Comparison of ENCODE assay signal across 8 cellular contexts in the genomic region with DNA sequence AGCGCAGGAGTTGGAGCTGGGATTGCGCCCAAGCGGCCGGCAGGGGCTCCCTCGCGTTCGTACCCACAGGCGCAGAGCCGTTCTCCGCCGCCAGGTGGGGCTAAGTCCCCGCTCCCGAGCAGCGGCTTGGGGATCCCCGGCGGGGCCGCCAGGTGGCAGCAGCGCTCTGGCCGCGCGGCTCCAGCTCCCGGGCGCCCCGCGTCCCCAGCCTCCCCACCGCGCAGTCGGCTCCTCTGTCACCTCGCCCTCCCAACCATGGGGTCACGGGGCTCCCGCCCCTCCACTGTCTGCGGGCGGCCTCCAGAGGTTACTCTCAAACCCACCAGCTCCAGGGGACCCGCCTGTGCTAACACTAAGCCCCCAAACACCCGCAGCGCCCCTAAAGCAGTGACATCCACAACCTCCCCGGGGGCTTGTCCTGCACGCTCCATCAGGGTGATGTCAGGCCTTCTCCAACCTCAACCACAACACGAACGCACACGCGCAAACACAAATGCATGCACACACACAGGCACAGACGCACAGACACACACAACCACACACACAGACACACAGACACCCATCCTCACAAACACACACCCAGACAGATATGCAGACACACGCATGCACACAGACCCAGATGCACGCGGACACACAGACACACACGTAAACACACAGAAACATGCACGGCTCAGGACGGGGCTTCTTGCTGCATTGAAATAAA. TPM values are rescaled to one million over a fixed set of nuclear protein-coding genes. Genes with fewer than 3 reads are reported as not detected.
DNase-seq lines count a peak whose midpoint lies in the region; ATAC-seq and TF ChIP-seq lines count a peak whose summit lies in the region.

No MANE protein-coding gene starts in this region.

- peak; percentile 76 for DNase-seq in ELR (ENCODE audit: low read depth)
- DNase-seq in HCEC 1CT = peak; percentile 30
- peak; percentile 84 for DNase-seq in NAMALWA (ENCODE audit: low spot score)
- peak; percentile 53 to 87 (median 80) for DNase-seq in T-cell
- DNase-seq in activated naive CD8-positive, alpha-beta T cell treated with anti-CD3 and anti-CD28 coated beads, Interleukin-2, amount 50 U/mL, for 24 hours = peak; percentile 91
- DNase-seq in left ventricle myocardium inferior = peak; percentile 83
- no peak for DNase-seq in retinal pigment epithelial cell (ENCODE audit: low read depth)

- H3K27me3 Mint-ChIP-seq in T-cell = peaks cover 28 to 33% of the 10 kb centered on the region in 2 donors
- peaks cover 28% of the 10 kb centered on the region for H3K27me3 Mint-ChIP-seq in activated naive CD8-positive, alpha-beta T cell treated with anti-CD3 and anti-CD28 coated beads, Interleukin-2, amount 50 U/mL, for 24 hours

- H3K4me3 ChIP-seq in left ventricle myocardium inferior (peak overlapping the region; percentile 52), retinal pigment epithelial cell (ENCODE audit: low read length) (no peak overlapping the region)

- TF ChIP-seq CTCF in left ventricle myocardium inferior (IDR thresholded peaks at IDR 0.05; ENCODE audit: borderline replicate concordance) = peak; percentile 100
- TF ChIP-seq CTCF in retinal pigment epithelial cell (conservative IDR thresholded peaks at IDR 0.05; ENCODE audit: low read depth, low read length) = peak; percentile 100

- H3K9me3 ChIP-seq in left ventricle myocardium inferior (replicated peaks) = no peaks in the 10 kb centered on the region

- peaks cover 4 to 19% (median 14%) of the 10 kb centered on the region in 3 donors for H3K4me1 Mint-ChIP-seq in T-cell
- H3K4me1 Mint-ChIP-seq in activated naive CD8-positive, alpha-beta T cell treated with anti-CD3 and anti-CD28 coated beads, Interleukin-2, amount 50 U/mL, for 24 hours = peaks cover 3% of the 10 kb centered on the region

- H3K27ac ChIP-seq in left ventricle myocardium inferior (replicated peaks) = no peak overlapping the region

- peaks cover 16% of the 10 kb centered on the region for H3K4me1 ChIP-seq in left ventricle myocardium inferior

- intact Hi-C loops in left ventricle myocardium inferior (cut with micrococcal nuclease) = loop anchor here (5.0 kb wide), 1 partner anchor 319 kb away; no protein-coding TSS in a partner anchor

- POLR2A ChIA-PET in T-cell (lab: Charles Lee) = no interaction called here

- H3K27ac Mint-ChIP-seq in T-cell = no peak overlapping the region
- no peak overlapping the region for H3K27ac Mint-ChIP-seq in activated naive CD8-positive, alpha-beta T cell treated with anti-CD3 and anti-CD28 coated beads, Interleukin-2, amount 50 U/mL, for 24 hours

- no peaks in the 10 kb centered on the region for H3K36me3 ChIP-seq in left ventricle myocardium inferior

- H3K36me3 Mint-ChIP-seq in T-cell = no peaks in the 10 kb centered on the region
- H3K36me3 Mint-ChIP-seq in activated naive CD8-positive, alpha-beta T cell treated with anti-CD3 and anti-CD28 coated beads, Interleukin-2, amount 50 U/mL, for 24 hours (ENCODE audit: low read depth) = no peaks in the 10 kb centered on the region

- H3K27me3 ChIP-seq in left ventricle myocardium inferior (ENCODE audit: low read depth) = peaks cover 93% of the 10 kb centered on the region

- CTCF ChIA-PET in T-cell (lab: Charles Lee) = interaction anchor here (0.6 to 1.9 kb wide), 11 partner anchors 9 to 652 kb away, joined by 3 to 12 read pairs (median 3); a partner anchor contains a TSS

- ATAC-seq in T-cell (replicated peaks in 1 of 4) (peak; percentile 90 to 97 (median 94)), GM19467 (IDR thresholded peaks at IDR 0.05; ENCODE audit: unreplicated experiment) (no peak)
- ATAC-seq in activated naive CD8-positive, alpha-beta T cell treated with anti-CD3 and anti-CD28 coated beads, Interleukin-2, amount 50 U/mL, for 24 hours = peak; percentile 88

- no peaks in the 10 kb centered on the region for H3K9me3 Mint-ChIP-seq in T-cell
- no peaks in the 10 kb centered on the region for H3K9me3 Mint-ChIP-seq in activated naive CD8-positive, alpha-beta T cell treated with anti-CD3 and anti-CD28 coated beads, Interleukin-2, amount 50 U/mL, for 24 hours

- peak overlapping the region in 1 of 3 donors; percentile 41 for H3K4me3 Mint-ChIP-seq in T-cell
- no peak overlapping the region for H3K4me3 Mint-ChIP-seq in activated naive CD8-positive, alpha-beta T cell treated with anti-CD3 and anti-CD28 coated beads, Interleukin-2, amount 50 U/mL, for 24 hours

RNA-seq across cellular contexts. Expression of a gene that starts 18.4 kb away (rescaled TPM):
- total RNA-seq in T-cell (10 to 100 TPM in 1 of 5 donors, 1 to 10 TPM in 4; 3.2 to 11.1 (median 5.2) TPM), left ventricle myocardium inferior (9.9 TPM)
